ENCODE assay signal across 1 cellular context in the genomic region with DNA sequence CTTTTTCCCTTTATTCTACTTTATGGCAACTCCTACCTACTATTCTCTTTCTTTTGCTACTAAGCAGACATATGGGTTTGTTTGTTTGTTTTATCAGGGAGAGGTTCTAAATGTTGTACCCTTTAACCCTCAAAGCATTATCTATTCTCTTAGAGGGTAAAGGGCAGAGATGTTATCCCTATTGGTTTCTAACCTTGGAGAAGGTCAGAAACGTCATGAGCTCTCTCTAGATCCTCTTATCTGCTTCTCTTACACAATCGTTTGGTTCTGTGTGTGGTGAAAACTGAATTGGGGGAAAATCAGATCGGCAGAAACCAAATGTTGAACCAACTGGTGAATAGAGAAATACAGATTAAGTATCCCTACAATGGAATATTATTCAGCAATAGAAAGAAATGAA.
A peak's percentile ranks its signal among the peaks of the same experiment; 100 is the strongest.
TF ChIP-seq lines count a peak whose summit lies in the region.

No MANE protein-coding gene starts in this region.

TF ChIP-seq in HepG2, 621 proteins besides CTCF, POLR2A, EP300 and RAD21 (continued from another document and continues in another):
- TF ChIP-seq PPARG (CRISPR knock-in tag; conservative IDR thresholded peaks at IDR 0.05) (peak; percentile 92), HHEX (CRISPR knock-in tag; IDR thresholded peaks at IDR 0.05) (peak; percentile 45; the same call in 1 of the 2 replicates), ZNF331 (CRISPR knock-in tag; IDR thresholded peaks at IDR 0.05) (0 out of 2 replicates have a peak, but pooled peaks have one; percentile 30), NR2F2 (IDR thresholded peaks at IDR 0.05; ENCODE audit: borderline replicate concordance, low read depth) (peak; percentile 96), SMAD3 (CRISPR knock-in tag; IDR thresholded peaks at IDR 0.05) (peak; percentile 15; the same call in 1 of the 2 replicates), FOXA3 (CRISPR knock-in tag; IDR thresholded peaks at IDR 0.05) (peak; percentile 68; the same call in 1 of the 2 replicates), HOXA3 (CRISPR knock-in tag; IDR thresholded peaks at IDR 0.05) (peak; percentile 44; the same call in 1 of the 2 replicates), MYC (CRISPR knock-in tag; IDR thresholded peaks at IDR 0.05; ENCODE audit: borderline replicate concordance) (no peak), NONO (IDR thresholded peaks at IDR 0.05) (no peak), NONO (CRISPR knock-in tag; conservative IDR thresholded peaks at IDR 0.05) (peak; percentile 69), RFXAP (CRISPR knock-in tag; IDR thresholded peaks at IDR 0.05; ENCODE audit: borderline replicate concordance) (no peak), ZBTB7B (CRISPR knock-in tag; IDR thresholded peaks at IDR 0.05) (peak; percentile 16; the same call in 1 of the 2 replicates), ISL2 (CRISPR knock-in tag; IDR thresholded peaks at IDR 0.05) (peak; percentile 90), CEBPB (IDR thresholded peaks at IDR 0.05; ENCODE audit: borderline replicate concordance, low read depth, low read length) (peak; percentile 76; the same call in 1 of the 2 replicates), SOX13 (IDR thresholded peaks at IDR 0.05) (no peak), SOX13 (CRISPR knock-in tag; conservative IDR thresholded peaks at IDR 0.05 in 1 of 2, IDR thresholded peaks at IDR 0.05 in 1 of 2) (peak in 1 of 2 experiments; percentile 94; a peak in 2 of 4 replicates), SAP130 (CRISPR knock-in tag; IDR thresholded peaks at IDR 0.05; ENCODE audit: low read depth) (peak; percentile 67), MED1 (CRISPR knock-in tag; IDR thresholded peaks at IDR 0.05) (peak; percentile 92), POGZ (CRISPR knock-in tag; IDR thresholded peaks at IDR 0.05) (0 out of 2 replicates have a peak, but pooled peaks have one; percentile 53), ETV5 (CRISPR knock-in tag; IDR thresholded peaks at IDR 0.05; ENCODE audit: borderline replicate concordance) (0 out of 2 replicates have a peak, but pooled peaks have one; percentile 25), ZNF883 (CRISPR knock-in tag; IDR thresholded peaks at IDR 0.05; ENCODE audit: not compliant biosample characterization) (no peak), ESRRA (CRISPR knock-in tag; IDR thresholded peaks at IDR 0.05; ENCODE audit: low read depth) (peak; percentile 94), FOXO1 (CRISPR knock-in tag; IDR thresholded peaks at IDR 0.05) (0 out of 2 replicates have a peak, but pooled peaks have one; percentile 20), TCF7 (IDR thresholded peaks at IDR 0.05; ENCODE audit: low read depth) (0 out of 2 replicates have a peak, but pooled peaks have one; percentile 25), ASH2L (IDR thresholded peaks at IDR 0.05; ENCODE audit: insufficient read length, low read depth, low read length) (no peak), NCOR1 (IDR thresholded peaks at IDR 0.05; ENCODE audit: borderline replicate concordance, low read length) (peak; percentile 62), SIX1 (CRISPR knock-in tag; IDR thresholded peaks at IDR 0.05; ENCODE audit: borderline replicate concordance) (peak; percentile 70; the same call in 1 of the 2 replicates), SOX5 (CRISPR knock-in tag; IDR thresholded peaks at IDR 0.05; ENCODE audit: borderline replicate concordance) (peak; percentile 79), SMARCE1 (IDR thresholded peaks at IDR 0.05; ENCODE audit: borderline replicate concordance) (no peak), ZNF282 (IDR thresholded peaks at IDR 0.05; ENCODE audit: partially characterized antibody) (no peak), ZNF782 (CRISPR knock-in tag; IDR thresholded peaks at IDR 0.05; ENCODE audit: borderline replicate concordance) (no peak), MEF2D (CRISPR knock-in tag; IDR thresholded peaks at IDR 0.05) (0 out of 2 replicates have a peak, but pooled peaks have one; percentile 58), ZNF713 (CRISPR knock-in tag; IDR thresholded peaks at IDR 0.05) (no peak), MBNL3 (CRISPR knock-in tag; conservative IDR thresholded peaks at IDR 0.05) (no peak), ZFX (CRISPR knock-in tag; IDR thresholded peaks at IDR 0.05; ENCODE audit: low read depth) (peak; percentile 6), ZSCAN20 (CRISPR knock-in tag; IDR thresholded peaks at IDR 0.05; ENCODE audit: borderline replicate concordance) (0 out of 2 replicates have a peak, but pooled peaks have one; percentile 49), HOXA5 (CRISPR knock-in tag; IDR thresholded peaks at IDR 0.05) (peak; percentile 75), ZNF589 (CRISPR knock-in tag; conservative IDR thresholded peaks at IDR 0.05) (no peak), GATAD2A (CRISPR knock-in tag; IDR thresholded peaks at IDR 0.05) (peak; percentile 96)
- TF ChIP-seq, protein P1, sequence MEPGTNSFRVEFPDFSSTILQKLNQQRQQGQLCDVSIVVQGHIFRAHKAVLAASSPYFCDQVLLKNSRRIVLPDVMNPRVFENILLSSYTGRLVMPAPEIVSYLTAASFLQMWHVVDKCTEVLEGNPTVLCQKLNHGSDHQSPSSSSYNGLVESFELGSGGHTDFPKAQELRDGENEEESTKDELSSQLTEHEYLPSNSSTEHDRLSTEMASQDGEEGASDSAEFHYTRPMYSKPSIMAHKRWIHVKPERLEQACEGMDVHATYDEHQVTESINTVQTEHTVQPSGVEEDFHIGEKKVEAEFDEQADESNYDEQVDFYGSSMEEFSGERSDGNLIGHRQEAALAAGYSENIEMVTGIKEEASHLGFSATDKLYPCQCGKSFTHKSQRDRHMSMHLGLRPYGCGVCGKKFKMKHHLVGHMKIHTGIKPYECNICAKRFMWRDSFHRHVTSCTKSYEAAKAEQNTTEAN (CRISPR knock-in tag; conservative IDR thresholded peaks at IDR 0.05), result no peak
- TF ChIP-seq, protein P2, sequence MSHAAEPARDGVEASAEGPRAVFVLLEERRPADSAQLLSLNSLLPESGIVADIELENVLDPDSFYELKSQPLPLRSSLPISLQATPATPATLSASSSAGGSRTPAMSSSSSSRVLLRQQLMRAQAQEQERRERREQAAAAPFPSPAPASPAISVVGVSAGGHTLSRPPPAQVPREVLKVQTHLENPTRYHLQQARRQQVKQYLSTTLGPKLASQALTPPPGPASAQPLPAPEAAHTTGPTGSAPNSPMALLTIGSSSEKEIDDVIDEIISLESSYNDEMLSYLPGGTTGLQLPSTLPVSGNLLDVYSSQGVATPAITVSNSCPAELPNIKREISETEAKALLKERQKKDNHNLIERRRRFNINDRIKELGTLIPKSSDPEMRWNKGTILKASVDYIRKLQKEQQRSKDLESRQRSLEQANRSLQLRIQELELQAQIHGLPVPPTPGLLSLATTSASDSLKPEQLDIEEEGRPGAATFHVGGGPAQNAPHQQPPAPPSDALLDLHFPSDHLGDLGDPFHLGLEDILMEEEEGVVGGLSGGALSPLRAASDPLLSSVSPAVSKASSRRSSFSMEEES (CRISPR knock-in tag; IDR thresholded peaks at IDR 0.05), result peak; percentile 43; the same call in 1 of the 2 replicates
- TF ChIP-seq, protein P3, sequence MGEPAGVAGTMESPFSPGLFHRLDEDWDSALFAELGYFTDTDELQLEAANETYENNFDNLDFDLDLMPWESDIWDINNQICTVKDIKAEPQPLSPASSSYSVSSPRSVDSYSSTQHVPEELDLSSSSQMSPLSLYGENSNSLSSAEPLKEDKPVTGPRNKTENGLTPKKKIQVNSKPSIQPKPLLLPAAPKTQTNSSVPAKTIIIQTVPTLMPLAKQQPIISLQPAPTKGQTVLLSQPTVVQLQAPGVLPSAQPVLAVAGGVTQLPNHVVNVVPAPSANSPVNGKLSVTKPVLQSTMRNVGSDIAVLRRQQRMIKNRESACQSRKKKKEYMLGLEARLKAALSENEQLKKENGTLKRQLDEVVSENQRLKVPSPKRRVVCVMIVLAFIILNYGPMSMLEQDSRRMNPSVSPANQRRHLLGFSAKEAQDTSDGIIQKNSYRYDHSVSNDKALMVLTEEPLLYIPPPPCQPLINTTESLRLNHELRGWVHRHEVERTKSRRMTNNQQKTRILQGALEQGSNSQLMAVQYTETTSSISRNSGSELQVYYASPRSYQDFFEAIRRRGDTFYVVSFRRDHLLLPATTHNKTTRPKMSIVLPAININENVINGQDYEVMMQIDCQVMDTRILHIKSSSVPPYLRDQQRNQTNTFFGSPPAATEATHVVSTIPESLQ (CRISPR knock-in tag; conservative IDR thresholded peaks at IDR 0.05), result 0 out of 2 replicates have a peak, but pooled peaks have one; percentile 43
- TF ChIP-seq, protein P4, sequence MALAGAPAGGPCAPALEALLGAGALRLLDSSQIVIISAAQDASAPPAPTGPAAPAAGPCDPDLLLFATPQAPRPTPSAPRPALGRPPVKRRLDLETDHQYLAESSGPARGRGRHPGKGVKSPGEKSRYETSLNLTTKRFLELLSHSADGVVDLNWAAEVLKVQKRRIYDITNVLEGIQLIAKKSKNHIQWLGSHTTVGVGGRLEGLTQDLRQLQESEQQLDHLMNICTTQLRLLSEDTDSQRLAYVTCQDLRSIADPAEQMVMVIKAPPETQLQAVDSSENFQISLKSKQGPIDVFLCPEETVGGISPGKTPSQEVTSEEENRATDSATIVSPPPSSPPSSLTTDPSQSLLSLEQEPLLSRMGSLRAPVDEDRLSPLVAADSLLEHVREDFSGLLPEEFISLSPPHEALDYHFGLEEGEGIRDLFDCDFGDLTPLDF (CRISPR knock-in tag; IDR thresholded peaks at IDR 0.05), result no peak
- TF ChIP-seq, protein P5, sequence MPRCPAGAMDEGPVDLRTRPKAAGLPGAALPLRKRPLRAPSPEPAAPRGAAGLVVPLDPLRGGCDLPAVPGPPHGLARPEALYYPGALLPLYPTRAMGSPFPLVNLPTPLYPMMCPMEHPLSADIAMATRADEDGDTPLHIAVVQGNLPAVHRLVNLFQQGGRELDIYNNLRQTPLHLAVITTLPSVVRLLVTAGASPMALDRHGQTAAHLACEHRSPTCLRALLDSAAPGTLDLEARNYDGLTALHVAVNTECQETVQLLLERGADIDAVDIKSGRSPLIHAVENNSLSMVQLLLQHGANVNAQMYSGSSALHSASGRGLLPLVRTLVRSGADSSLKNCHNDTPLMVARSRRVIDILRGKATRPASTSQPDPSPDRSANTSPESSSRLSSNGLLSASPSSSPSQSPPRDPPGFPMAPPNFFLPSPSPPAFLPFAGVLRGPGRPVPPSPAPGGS (CRISPR knock-in tag; IDR thresholded peaks at IDR 0.05), result no peak
- TF ChIP-seq, protein P6, sequence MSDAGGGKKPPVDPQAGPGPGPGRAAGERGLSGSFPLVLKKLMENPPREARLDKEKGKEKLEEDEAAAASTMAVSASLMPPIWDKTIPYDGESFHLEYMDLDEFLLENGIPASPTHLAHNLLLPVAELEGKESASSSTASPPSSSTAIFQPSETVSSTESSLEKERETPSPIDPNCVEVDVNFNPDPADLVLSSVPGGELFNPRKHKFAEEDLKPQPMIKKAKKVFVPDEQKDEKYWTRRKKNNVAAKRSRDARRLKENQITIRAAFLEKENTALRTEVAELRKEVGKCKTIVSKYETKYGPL (CRISPR knock-in tag; IDR thresholded peaks at IDR 0.05), result peak; percentile 89
- TF ChIP-seq, protein P7, sequence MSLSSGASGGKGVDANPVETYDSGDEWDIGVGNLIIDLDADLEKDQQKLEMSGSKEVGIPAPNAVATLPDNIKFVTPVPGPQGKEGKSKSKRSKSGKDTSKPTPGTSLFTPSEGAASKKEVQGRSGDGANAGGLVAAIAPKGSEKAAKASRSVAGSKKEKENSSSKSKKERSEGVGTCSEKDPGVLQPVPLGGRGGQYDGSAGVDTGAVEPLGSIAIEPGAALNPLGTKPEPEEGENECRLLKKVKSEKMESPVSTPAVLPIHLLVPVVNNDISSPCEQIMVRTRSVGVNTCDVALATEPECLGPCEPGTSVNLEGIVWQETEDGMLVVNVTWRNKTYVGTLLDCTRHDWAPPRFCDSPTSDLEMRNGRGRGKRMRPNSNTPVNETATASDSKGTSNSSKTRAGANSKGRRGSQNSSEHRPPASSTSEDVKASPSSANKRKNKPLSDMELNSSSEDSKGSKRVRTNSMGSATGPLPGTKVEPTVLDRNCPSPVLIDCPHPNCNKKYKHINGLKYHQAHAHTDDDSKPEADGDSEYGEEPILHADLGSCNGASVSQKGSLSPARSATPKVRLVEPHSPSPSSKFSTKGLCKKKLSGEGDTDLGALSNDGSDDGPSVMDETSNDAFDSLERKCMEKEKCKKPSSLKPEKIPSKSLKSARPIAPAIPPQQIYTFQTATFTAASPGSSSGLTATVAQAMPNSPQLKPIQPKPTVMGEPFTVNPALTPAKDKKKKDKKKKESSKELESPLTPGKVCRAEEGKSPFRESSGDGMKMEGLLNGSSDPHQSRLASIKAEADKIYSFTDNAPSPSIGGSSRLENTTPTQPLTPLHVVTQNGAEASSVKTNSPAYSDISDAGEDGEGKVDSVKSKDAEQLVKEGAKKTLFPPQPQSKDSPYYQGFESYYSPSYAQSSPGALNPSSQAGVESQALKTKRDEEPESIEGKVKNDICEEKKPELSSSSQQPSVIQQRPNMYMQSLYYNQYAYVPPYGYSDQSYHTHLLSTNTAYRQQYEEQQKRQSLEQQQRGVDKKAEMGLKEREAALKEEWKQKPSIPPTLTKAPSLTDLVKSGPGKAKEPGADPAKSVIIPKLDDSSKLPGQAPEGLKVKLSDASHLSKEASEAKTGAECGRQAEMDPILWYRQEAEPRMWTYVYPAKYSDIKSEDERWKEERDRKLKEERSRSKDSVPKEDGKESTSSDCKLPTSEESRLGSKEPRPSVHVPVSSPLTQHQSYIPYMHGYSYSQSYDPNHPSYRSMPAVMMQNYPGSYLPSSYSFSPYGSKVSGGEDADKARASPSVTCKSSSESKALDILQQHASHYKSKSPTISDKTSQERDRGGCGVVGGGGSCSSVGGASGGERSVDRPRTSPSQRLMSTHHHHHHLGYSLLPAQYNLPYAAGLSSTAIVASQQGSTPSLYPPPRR (CRISPR knock-in tag; IDR thresholded peaks at IDR 0.05; ENCODE audit: borderline replicate concordance), result peak; percentile 59; the same call in 1 of the 2 replicates
- TF ChIP-seq, protein P8, sequence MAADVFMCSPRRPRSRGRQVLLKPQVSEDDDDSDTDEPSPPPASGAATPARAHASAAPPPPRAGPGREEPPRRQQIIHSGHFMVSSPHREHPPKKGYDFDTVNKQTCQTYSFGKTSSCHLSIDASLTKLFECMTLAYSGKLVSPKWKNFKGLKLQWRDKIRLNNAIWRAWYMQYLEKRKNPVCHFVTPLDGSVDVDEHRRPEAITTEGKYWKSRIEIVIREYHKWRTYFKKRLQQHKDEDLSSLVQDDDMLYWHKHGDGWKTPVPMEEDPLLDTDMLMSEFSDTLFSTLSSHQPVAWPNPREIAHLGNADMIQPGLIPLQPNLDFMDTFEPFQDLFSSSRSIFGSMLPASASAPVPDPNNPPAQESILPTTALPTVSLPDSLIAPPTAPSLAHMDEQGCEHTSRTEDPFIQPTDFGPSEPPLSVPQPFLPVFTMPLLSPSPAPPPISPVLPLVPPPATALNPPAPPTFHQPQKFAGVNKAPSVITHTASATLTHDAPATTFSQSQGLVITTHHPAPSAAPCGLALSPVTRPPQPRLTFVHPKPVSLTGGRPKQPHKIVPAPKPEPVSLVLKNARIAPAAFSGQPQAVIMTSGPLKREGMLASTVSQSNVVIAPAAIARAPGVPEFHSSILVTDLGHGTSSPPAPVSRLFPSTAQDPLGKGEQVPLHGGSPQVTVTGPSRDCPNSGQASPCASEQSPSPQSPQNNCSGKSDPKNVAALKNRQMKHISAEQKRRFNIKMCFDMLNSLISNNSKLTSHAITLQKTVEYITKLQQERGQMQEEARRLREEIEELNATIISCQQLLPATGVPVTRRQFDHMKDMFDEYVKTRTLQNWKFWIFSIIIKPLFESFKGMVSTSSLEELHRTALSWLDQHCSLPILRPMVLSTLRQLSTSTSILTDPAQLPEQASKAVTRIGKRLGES (CRISPR knock-in tag; IDR thresholded peaks at IDR 0.05; ENCODE audit: borderline replicate concordance), result peak; percentile 67; the same call in 1 of the 2 replicates
